21 cellular contexts compared by ENCODE assay signal in the genomic region with DNA sequence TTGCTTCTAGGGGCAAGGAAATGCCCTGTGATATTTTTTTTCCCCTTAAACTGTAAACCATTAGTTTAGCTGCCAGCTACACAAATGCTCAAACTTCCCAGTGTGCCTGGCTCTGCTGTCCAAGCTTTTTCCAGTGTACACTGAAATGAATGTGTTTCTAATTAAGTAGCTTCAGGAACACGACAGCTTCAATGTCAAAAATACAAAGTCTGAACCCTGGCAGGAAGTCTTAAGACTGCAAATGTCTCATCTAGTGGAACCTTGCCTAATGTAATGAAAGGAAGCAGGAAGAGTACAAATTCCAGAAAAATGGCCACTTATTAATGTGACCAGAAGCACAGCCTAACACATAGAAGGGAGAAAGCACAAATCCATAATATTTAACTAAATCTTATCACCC.
DNase-seq lines count a peak whose midpoint lies in the region; ATAC-seq and TF ChIP-seq lines count a peak whose summit lies in the region.
"Had no signal": no experiment of that assay in that cellular context is flagged by ENCODE, and none has a peak within 500 bp of the region (broad histone marks: within the 10 kb centered on the region; RNA-seq: fewer than 3 reads in every experiment).

No MANE protein-coding gene starts in this region.

- no peaks in the 10 kb centered on the region for H3K36me3 ChIP-seq in adipocyte (ENCODE audit: control insufficient read depth, insufficient read depth, low read length, severe bottlenecking)
- H3K36me3 ChIP-seq: adrenal gland, gastrocnemius medialis had no signal

- peaks cover 24% of the 10 kb centered on the region for H3K36me3 Mint-ChIP-seq in stimulated activated memory B cell treated with anti-CD40 and anti-IgM and Interleukin-4, amounts not matched to agents 10 μg/mL and 1 μg/mL and 100 μg/mL, for 72 hours

- no peak for TF ChIP-seq CTCF in fibroblast of pulmonary artery (IDR thresholded peaks at IDR 0.05; ENCODE audit: low read length, missing control alignments)

- intact Hi-C loops in Right ventricle myocardium superior (cut with DNase I) (no loop called here), left cardiac atrium (cut with DNase I) (no loop called here)

- no peaks in the 10 kb centered on the region for H3K9me3 Mint-ChIP-seq in stimulated activated memory B cell treated with anti-CD40 and anti-IgM and Interleukin-4, amounts not matched to agents 10 μg/mL and 1 μg/mL and 100 μg/mL, for 72 hours
- H3K9me3 Mint-ChIP-seq: CD4-positive, alpha-beta T cell; natural killer cell treated with Interleukin-12 subunit alpha and Interleukin-12 subunit beta and Interleukin-15 and Interleukin-18, amount 100 ng/mL, for 72 hours had no signal

- peak overlapping the region; percentile 33 for H3K27ac Mint-ChIP-seq in stimulated activated memory B cell treated with anti-CD40 and anti-IgM and Interleukin-4, amounts not matched to agents 10 μg/mL and 1 μg/mL and 100 μg/mL, for 72 hours
- H3K27ac Mint-ChIP-seq: CD4-positive, alpha-beta T cell; natural killer cell treated with Interleukin-12 subunit alpha and Interleukin-12 subunit beta and Interleukin-15 and Interleukin-18, amount 100 ng/mL, for 72 hours; progenitor cell of endocrine pancreas had no signal

- H3K27me3 Mint-ChIP-seq in stimulated activated memory B cell treated with anti-CD40 and anti-IgM and Interleukin-4, amounts not matched to agents 10 μg/mL and 1 μg/mL and 100 μg/mL, for 72 hours: no peaks in the 10 kb centered on the region
- H3K27me3 Mint-ChIP-seq: CD4-positive, alpha-beta T cell; natural killer cell treated with Interleukin-12 subunit alpha and Interleukin-12 subunit beta and Interleukin-15 and Interleukin-18, amount 100 ng/mL, for 72 hours had no signal

- H3K4me3 ChIP-seq in adipocyte (ENCODE audit: low read length) (no peak overlapping the region), fibroblast of pulmonary artery (replicated peaks; ENCODE audit: low read depth, low read length) (no peak overlapping the region)
- H3K4me3 ChIP-seq: adrenal gland, gastrocnemius medialis, smooth muscle cell had no signal

- H3K4me1 ChIP-seq in adipocyte (ENCODE audit: control insufficient read depth, insufficient read depth, low read length): peaks cover 7% of the 10 kb centered on the region
- H3K4me1 ChIP-seq: adrenal gland had no signal

- H3K4me3 Mint-ChIP-seq in stimulated activated memory B cell treated with anti-CD40 and anti-IgM and Interleukin-4, amounts not matched to agents 10 μg/mL and 1 μg/mL and 100 μg/mL, for 72 hours: no peak overlapping the region
- H3K4me3 Mint-ChIP-seq: CD4-positive, alpha-beta T cell; natural killer cell treated with Interleukin-12 subunit alpha and Interleukin-12 subunit beta and Interleukin-15 and Interleukin-18, amount 100 ng/mL, for 72 hours had no signal

- no peak overlapping the region for H3K9ac ChIP-seq in adipocyte (ENCODE audit: low read length)

- peaks cover 57% of the 10 kb centered on the region for H3K4me1 Mint-ChIP-seq in stimulated activated memory B cell treated with anti-CD40 and anti-IgM and Interleukin-4, amounts not matched to agents 10 μg/mL and 1 μg/mL and 100 μg/mL, for 72 hours

- no peaks in the 10 kb centered on the region for H3K9me3 ChIP-seq in adipocyte (ENCODE audit: control insufficient read depth, low read length)
- H3K9me3 ChIP-seq: adrenal gland, gastrocnemius medialis had no signal

- no peaks in the 10 kb centered on the region for H3K27me3 ChIP-seq in adipocyte (replicated peaks; ENCODE audit: control insufficient read depth, insufficient read depth, low read length)
- H3K27me3 ChIP-seq: adrenal gland, gastrocnemius medialis had no signal

- DNase-seq in Right ventricle myocardium superior (no peak), left cardiac atrium (no peak), adipocyte (ENCODE audit: low read depth) (peak; percentile 54), fibroblast of pulmonary artery (ENCODE audit: low read depth) (peak; percentile 18), NCI-H2171 treated with DMSO at 0.1 percent for 48 hours (lab: John Stamatoyannopoulos, UW) (no peak)
- DNase-seq: activated CD4-positive, alpha-beta T cell treated with anti-CD3 and anti-CD28 coated beads for 1 hour; adrenal gland; CD4-positive, alpha-beta T cell; DMS153; gastrocnemius medialis; Karpas-422; NCI-H1930; NCI-H446; RPMI8226; stimulated activated CD4-positive, alpha-beta T cell treated with anti-CD3 and anti-CD28 coated beads, Interleukin-4, amount 100 ng/mL, for 1 hour had no signal

- ATAC-seq in Right ventricle myocardium superior (ENCODE audit: poor library complexity): peak; percentile 55
- ATAC-seq in left cardiac atrium: no peak
- ATAC-seq in stimulated activated memory B cell treated with anti-CD40 and anti-IgM and Interleukin-4, amounts not matched to agents 10 μg/mL and 1 μg/mL and 100 μg/mL, for 72 hours: no peak
- ATAC-seq in HG02642 (IDR thresholded peaks at IDR 0.05; ENCODE audit: poor library complexity, unreplicated experiment): no peak
- no peak for ATAC-seq in HG02938 (IDR thresholded peaks at IDR 0.05; ENCODE audit: unreplicated experiment)
- ATAC-seq: gastrocnemius medialis; natural killer cell treated with Interleukin-12 subunit alpha and Interleukin-12 subunit beta and Interleukin-15 and Interleukin-18, amount 100 ng/mL, for 72 hours had no signal

Comparison
In these comparisons a context has a peak if more than half of its experiments do, and no peak if none do; other contexts are left out.
1. DNase-seq: peak in adipocyte (single experiment) and fibroblast of pulmonary artery (single experiment); none in Right ventricle myocardium superior (single experiment), left cardiac atrium (single experiment) and NCI-H2171 treated with DMSO at 0.1 percent for 48 hours (single experiment).